In genomic region chr1:161706116-161706482, GRCh38 we compare ENCODE assay signal across 11 cellular contexts. TPM values are rescaled to one million over a fixed set of nuclear protein-coding genes. Genes with fewer than 3 reads are reported as not detected.
DNase-seq lines count a peak whose midpoint lies in the region; ATAC-seq lines count a peak whose summit lies in the region.
"Had no signal": no experiment of that assay in that cellular context is flagged by ENCODE, and none has a peak within 500 bp of the region (broad histone marks: within the 10 kb centered on the region; RNA-seq: fewer than 3 reads in every experiment).

No MANE protein-coding gene starts in this region.

- no peaks in the 10 kb centered on the region for H3K79me1 ChIP-seq in mesenchymal stem cell (replicated peaks; ENCODE audit: low read length, poor library complexity, severe bottlenecking)

- H3K79me2 ChIP-seq in GM23248 (ENCODE audit: insufficient read depth), result no peaks in the 10 kb centered on the region

- H3K9me2 ChIP-seq in GM23248 (ENCODE audit: insufficient read depth), result no peaks in the 10 kb centered on the region

- 7 to 17% methylated on average over 3 of the region's 3 CpGs for WGBS in GM23248 (ENCODE audit: low coverage in 1 of 2, low lambda C conversion rate in 2 of 2, missing lambda C conversion rate in 2 of 2), 2 experiments
- 60% methylated on average over 3 of the region's 3 CpGs for WGBS in mesenchymal stem cell

- H4K91ac ChIP-seq in mesenchymal stem cell (ENCODE audit: low read length), result no peak overlapping the region

- H4K20me1 ChIP-seq in BLaER1 treated with 17β-estradiol and CSF1 and Interleukin-3, amounts not matched to agents 10 nM and 100 nM, result peaks cover 0 to 8% (median 0%) of the 10 kb centered on the region in 11 experiments; a peak in 2 of 22 replicates
- H4K20me1 ChIP-seq in GM23248 (ENCODE audit: insufficient read depth), result no peaks in the 10 kb centered on the region

- H2AFZ ChIP-seq in GM23248, result peak overlapping the region; percentile 68
- no peak overlapping the region for H2AFZ ChIP-seq in mesenchymal stem cell (ENCODE audit: low read depth, low read length)

- H2BK12ac ChIP-seq in mesenchymal stem cell (ENCODE audit: low read length in 2 of 2), result peak overlapping the region in 1 of 2 experiments; percentile 56

- peak overlapping the region; percentile 45 to 76 (median 58) for H3K4me2 ChIP-seq in BLaER1 treated with 17β-estradiol and CSF1 and Interleukin-3, amounts not matched to agents 10 nM and 100 nM
- H3K4me2 ChIP-seq in GM23248 (ENCODE audit: unreplicated experiment), result peak overlapping the region; percentile 21
- no peak overlapping the region for H3K4me2 ChIP-seq in mesenchymal stem cell (ENCODE audit: low read length, poor library complexity, severe bottlenecking)

- H3F3A ChIP-seq in GM23248 (ENCODE audit: insufficient read depth), result peaks cover 18% of the 10 kb centered on the region

- peak; percentile 84 for DNase-seq in GM23248
- no peak for DNase-seq in SJCRH30
- DNase-seq in mesenchymal stem cell, result no peak
- no peak for DNase-seq in NCI-H1105 treated with DMSO at 0.1 percent for 48 hours (lab: John Stamatoyannopoulos, UW)
- DNase-seq in cortex of kidney (lab: John Stamatoyannopoulos, UW), result no peak
- DNase-seq: adrenal gland, Calu3, NCI-H2081 treated with DMSO at 0.1 percent for 48 hours had no signal

- H2BK5ac ChIP-seq in mesenchymal stem cell (ENCODE audit: low read depth, low read length, poor library complexity, severe bottlenecking), result no peak overlapping the region

- in situ Hi-C loops in GM23248 (cut with MboI), result no loop called here

- H3K18ac ChIP-seq in mesenchymal stem cell (ENCODE audit: low read depth in 1 of 2, low read length in 2 of 2), result peak overlapping the region; percentile 15 to 77

- no peak overlapping the region for H3K23ac ChIP-seq in mesenchymal stem cell (ENCODE audit: low read length in 2 of 2)

- no peak overlapping the region for H3K4ac ChIP-seq in mesenchymal stem cell (ENCODE audit: low read depth in 1 of 2, low read length in 2 of 2)

- H3K27me3 ChIP-seq in BLaER1 treated with 17β-estradiol and CSF1 and Interleukin-3, amounts not matched to agents 10 nM and 100 nM, result peaks cover 0 to 99% (median 0%) of the 10 kb centered on the region in 11 experiments; a peak in 7 of 22 replicates
- no peaks in the 10 kb centered on the region for H3K27me3 ChIP-seq in GM23248 (replicated peaks; ENCODE audit: insufficient read depth)
- H3K27me3 ChIP-seq in SJCRH30, result no peaks in the 10 kb centered on the region
- H3K27me3 ChIP-seq in mesenchymal stem cell (ENCODE audit: control insufficient read depth in 1 of 2, insufficient read depth in 1 of 2, low read length in 2 of 2), result peaks cover 0 to 29% of the 10 kb centered on the region in 2 experiments
- H3K27me3 ChIP-seq: adrenal gland had no signal

- peak overlapping the region in 4 of 11 experiments; percentile 0 to 20 (median 12); a peak in 4 of 22 replicates for H3K27ac ChIP-seq in BLaER1 treated with 17β-estradiol and CSF1 and Interleukin-3, amounts not matched to agents 10 nM and 100 nM
- H3K27ac ChIP-seq in GM23248 (peak overlapping the region; percentile 96), SJCRH30 (peak overlapping the region; percentile 98), mesenchymal stem cell (ENCODE audit: low read length, poor library complexity, severe bottlenecking) (no peak overlapping the region)

- no peaks in the 10 kb centered on the region for H3K9me3 ChIP-seq in BLaER1 treated with 17β-estradiol and CSF1 and Interleukin-3, amounts not matched to agents 10 nM and 100 nM (replicated peaks in 1 of 11)
- H3K9me3 ChIP-seq in GM23248 (ENCODE audit: low read depth) (no peaks in the 10 kb centered on the region), SJCRH30 (replicated peaks) (no peaks in the 10 kb centered on the region), mesenchymal stem cell (ENCODE audit: control insufficient read depth, low read length) (no peaks in the 10 kb centered on the region)
- H3K9me3 ChIP-seq: adrenal gland had no signal

- H2BK120ac ChIP-seq in mesenchymal stem cell (ENCODE audit: low read depth, low read length), result no peak overlapping the region

- H3K4me3 ChIP-seq in BLaER1 treated with 17β-estradiol and CSF1 and Interleukin-3, amounts not matched to agents 10 nM and 100 nM, result no peak overlapping the region; a peak in 1 of 20 replicates
- H3K4me3 ChIP-seq in GM23248 (no peak overlapping the region), SJCRH30 (no peak overlapping the region), mesenchymal stem cell (ENCODE audit: insufficient read depth in 1 of 2, low read depth in 1 of 2, low read length in 2 of 2) (no peak overlapping the region)
- H3K4me3 ChIP-seq: adrenal gland had no signal

- H3K4me1 ChIP-seq in BLaER1 treated with 17β-estradiol and CSF1 and Interleukin-3, amounts not matched to agents 10 nM and 100 nM, result peaks cover 16 to 59% (median 42%) of the 10 kb centered on the region in 10 experiments
- H3K4me1 ChIP-seq in GM23248 (ENCODE audit: insufficient read depth), result peaks cover 27% of the 10 kb centered on the region
- H3K4me1 ChIP-seq in SJCRH30, result peaks cover 20% of the 10 kb centered on the region
- no peaks in the 10 kb centered on the region for H3K4me1 ChIP-seq in mesenchymal stem cell (ENCODE audit: control insufficient read depth, insufficient read depth, low read depth, low read length)
- H3K4me1 ChIP-seq: adrenal gland had no signal

- H4K8ac ChIP-seq in mesenchymal stem cell (ENCODE audit: low read length), result peak overlapping the region; percentile 72

- no peak overlapping the region for H2AK5ac ChIP-seq in mesenchymal stem cell (ENCODE audit: low read length, severe bottlenecking)

- H3K14ac ChIP-seq in mesenchymal stem cell (ENCODE audit: low read length in 2 of 2), result no peak overlapping the region

- H3K36me3 ChIP-seq in BLaER1 treated with 17β-estradiol and CSF1 and Interleukin-3, amounts not matched to agents 10 nM and 100 nM, result no peaks in the 10 kb centered on the region
- no peaks in the 10 kb centered on the region for H3K36me3 ChIP-seq in GM23248 (ENCODE audit: low read depth)
- H3K36me3 ChIP-seq in SJCRH30, result no peaks in the 10 kb centered on the region; the same call in 1 of the 2 replicates
- H3K36me3 ChIP-seq in mesenchymal stem cell (ENCODE audit: control insufficient read depth in 1 of 2, insufficient read depth in 2 of 2, low read depth in 1 of 2, low read length in 2 of 2), result no peaks in the 10 kb centered on the region
- H3K36me3 ChIP-seq: adrenal gland had no signal

- no peak for ATAC-seq in GM18867 (IDR thresholded peaks at IDR 0.05; ENCODE audit: unreplicated experiment)
- ATAC-seq in GM21423 (IDR thresholded peaks at IDR 0.05; ENCODE audit: unreplicated experiment), result no peak

- no peak overlapping the region for H2BK15ac ChIP-seq in mesenchymal stem cell (ENCODE audit: low read depth, poor library complexity, severe bottlenecking)

- H3K9ac ChIP-seq in BLaER1 treated with 17β-estradiol and CSF1 and Interleukin-3, amounts not matched to agents 10 nM and 100 nM, result no peak overlapping the region
- H3K9ac ChIP-seq in GM23248, result peak overlapping the region; percentile 73
- peak overlapping the region; percentile 81 for H3K9ac ChIP-seq in mesenchymal stem cell (ENCODE audit: low read length)

RNA-seq across cellular contexts. Expression of gene FCRLA, which starts 0.9 kb away (rescaled TPM):
- 7.5 and 8.4 TPM in 2 replicates for total RNA-seq in GM23248 (2014; rRNA removed; shearing (Covaris generic))
- polyA plus RNA-seq in GM23248 (2016; fragmentation: Nextera tagmentation; extraction: Ambion mirVana), result 5.3 and 6.8 TPM in 2 replicates
- total RNA-seq in SJCRH30 (2014; rRNA removed; shearing (Covaris generic)), result 164 and 168 TPM in 2 replicates
- 0.41 TPM for polyA plus RNA-seq in mesenchymal stem cell (2013, experiment 1 of 2)
- polyA plus RNA-seq in mesenchymal stem cell (2013, experiment 2 of 2), result 0.27 TPM
- total RNA-seq: Calu3 had no signal

RNA-seq across cellular contexts. Expression of gene FCRLB, which starts 15.2 kb away (rescaled TPM):
- total RNA-seq in GM23248 (2014; rRNA removed; shearing (Covaris generic)), result 8.3 and 14.5 TPM in 2 replicates
- 9.4 and 10.1 TPM in 2 replicates for polyA plus RNA-seq in GM23248 (2016; fragmentation: Nextera tagmentation; extraction: Ambion mirVana)
- 5.9 and 6.2 TPM in 2 replicates for total RNA-seq in SJCRH30 (2014; rRNA removed; shearing (Covaris generic))
- 1.5 TPM for polyA plus RNA-seq in mesenchymal stem cell (2013, experiment 1 of 2)
- polyA plus RNA-seq in mesenchymal stem cell (2013, experiment 2 of 2), result 1.5 TPM

RNA-seq across cellular contexts. Expression of gene FCGR2B, which starts 43.2 kb away (rescaled TPM):
- total RNA-seq in GM23248 (2014; rRNA removed; shearing (Covaris generic)), result not detected in 2 replicates
- polyA plus RNA-seq in GM23248 (2016; fragmentation: Nextera tagmentation; extraction: Ambion mirVana), result 0.18 TPM in 1 of 2 replicates, not detected in the other
- not detected in 2 replicates for total RNA-seq in SJCRH30 (2014; rRNA removed; shearing (Covaris generic))
- polyA plus RNA-seq in mesenchymal stem cell (2013, experiment 1 of 2), result not detected
- not detected for polyA plus RNA-seq in mesenchymal stem cell (2013, experiment 2 of 2)
- total RNA-seq: Calu3 had no signal

RNA-seq across cellular contexts. Expression of gene DUSP12, which starts 43.5 kb away (rescaled TPM):
- total RNA-seq in GM23248 (2014; rRNA removed; shearing (Covaris generic)), result 27.4 and 34.2 TPM in 2 replicates
- 29.9 and 34.9 TPM in 2 replicates for polyA plus RNA-seq in GM23248 (2016; fragmentation: Nextera tagmentation; extraction: Ambion mirVana)
- 51.5 and 54.7 TPM in 2 replicates for total RNA-seq in SJCRH30 (2014; rRNA removed; shearing (Covaris generic))
- 30.5 TPM for polyA plus RNA-seq in mesenchymal stem cell (2013, experiment 1 of 2)
- 31.0 TPM for polyA plus RNA-seq in mesenchymal stem cell (2013, experiment 2 of 2)

Comparison
In these comparisons a context has a peak if more than half of its experiments do, and no peak if none do; other contexts are left out.
1. H3K9ac ChIP-seq: peak in GM23248 (single experiment) and mesenchymal stem cell (single experiment); none in BLaER1 treated with 17β-estradiol and CSF1 and Interleukin-3, amounts not matched to agents 10 nM and 100 nM (0 of 11).
2. RNA of gene FCRLA, which starts 0.9 kb away (total RNA-seq): 164 to 168 TPM in SJCRH30; 7.5 to 8.4 TPM in GM23248; every median in the first group is over 10 times any median in the second.